In genomic region chr3:155356594-155357370, GRCh38 we compare ENCODE assay signal across 15 cellular contexts.
DNase-seq lines count a peak whose midpoint lies in the region; ATAC-seq and TF ChIP-seq lines count a peak whose summit lies in the region.
"Had no signal": no experiment of that assay in that cellular context is flagged by ENCODE, and none has a peak within 500 bp of the region (broad histone marks: within the 10 kb centered on the region; RNA-seq: fewer than 3 reads in every experiment).

No MANE protein-coding gene starts in this region.

- H3K18ac ChIP-seq in H9 (ENCODE audit: insufficient read length, low read depth, low read length), result no peak overlapping the region

- no peak overlapping the region for H4K91ac ChIP-seq in H9 (ENCODE audit: insufficient read length, low read depth, low read length)

- no peak overlapping the region for H3K4me2 ChIP-seq in H9 (ENCODE audit: insufficient read depth, insufficient read length, low read length)
- H3K4me2 ChIP-seq in smooth muscle cell, result no peak overlapping the region

- H2AFZ ChIP-seq in H9 (ENCODE audit: low read length) (no peak overlapping the region), smooth muscle cell (ENCODE audit: low read depth) (no peak overlapping the region)

- H3K4me1 Mint-ChIP-seq in H9, result peaks cover 41 to 46% of the 10 kb centered on the region in 2 experiments
- H3K4me1 Mint-ChIP-seq: naive B cell; stimulated activated naive B cell treated with anti-CD40 and anti-IgM and Interleukin-4, amounts not matched to agents 10 μg/mL and 1 μg/mL and 100 μg/mL, for 72 hours had no signal

- H3K27me3 Mint-ChIP-seq in H9 (ENCODE audit: low read depth), result peaks cover 66% of the 10 kb centered on the region
- H3K27me3 Mint-ChIP-seq: naive B cell; stimulated activated naive B cell treated with anti-CD40 and anti-IgM and Interleukin-4, amounts not matched to agents 10 μg/mL and 1 μg/mL and 100 μg/mL, for 72 hours had no signal

- H3K36me3 Mint-ChIP-seq in H9 (ENCODE audit: insufficient read depth in 1 of 3, low read depth in 3 of 3), result peaks cover 0 to 13% (median 8%) of the 10 kb centered on the region in 3 experiments; a peak in 6 of 7 replicates
- H3K36me3 Mint-ChIP-seq: CD4-positive, alpha-beta memory T cell; naive B cell; stimulated activated naive B cell treated with anti-CD40 and anti-IgM and Interleukin-4, amounts not matched to agents 10 μg/mL and 1 μg/mL and 100 μg/mL, for 72 hours had no signal

- H3K79me2 ChIP-seq in H9 (ENCODE audit: insufficient read depth, low read length) (no peaks in the 10 kb centered on the region), smooth muscle cell (ENCODE audit: low read depth) (no peaks in the 10 kb centered on the region)

- H3K9me3 Mint-ChIP-seq in H9, result peaks cover 6% of the 10 kb centered on the region in 2 experiments; a peak in 3 of 5 replicates
- H3K9me3 Mint-ChIP-seq: stimulated activated naive B cell treated with anti-CD40 and anti-IgM and Interleukin-4, amounts not matched to agents 10 μg/mL and 1 μg/mL and 100 μg/mL, for 72 hours had no signal

- TF ChIP-seq CTCF in AG09319 (IDR thresholded peaks at IDR 0.05; ENCODE audit: low read depth, low read length) (peak; percentile 25), H9 (conservative IDR thresholded peaks at IDR 0.05) (peak; percentile 58; the same call in 2 of the 3 replicates), smooth muscle cell (IDR thresholded peaks at IDR 0.05; ENCODE audit: borderline replicate concordance, insufficient read depth, poor library complexity, severe bottlenecking) (no peak)

- H2BK12ac ChIP-seq in H9 (ENCODE audit: insufficient read length, low read depth, low read length), result no peak overlapping the region

- no peaks in the 10 kb centered on the region for H3F3A ChIP-seq in smooth muscle cell (ENCODE audit: low read depth)

- H3K4ac ChIP-seq in H9 (ENCODE audit: low read depth, low read length), result no peak overlapping the region

- no peak overlapping the region for H3K27ac ChIP-seq in H9 (ENCODE audit: insufficient read length, low read depth, low read length)
- no peak overlapping the region for H3K27ac ChIP-seq in smooth muscle cell (ENCODE audit: low read depth)

- no peak for DNase-seq in AG09319 (ENCODE audit: extremely low read depth, low read depth)
- peak; percentile 64 for DNase-seq in H9
- DNase-seq in UCSD-AML1 (lab: John Stamatoyannopoulos, UW; ENCODE audit: unreplicated experiment), result peak; percentile 16
- DNase-seq in iPS-NIHi11 (ENCODE audit: low spot score), result peak; percentile 30
- DNase-seq in NCI-H187 (lab: John Stamatoyannopoulos, UW), result no peak
- no peak for DNase-seq in smooth muscle cell (lab: John Stamatoyannopoulos, UW; ENCODE audit: unreplicated experiment)
- no peak for DNase-seq in midbrain (lab: John Stamatoyannopoulos, UW)
- DNase-seq: activated CD4-positive, alpha-beta T cell treated with anti-CD3 and anti-CD28 coated beads for 48 hours; CD4-positive, alpha-beta memory T cell; hippocampal formation; naive B cell; NCI-H187 treated with DMSO at 0.1 percent for 48 hours; stimulated activated CD4-positive, alpha-beta T cell treated with anti-CD3 and anti-CD28 coated beads, Interleukin-15, amount 100 ng/mL, for 24 hours; stimulated activated naive B cell treated with anti-CD40 and anti-IgM and Interleukin-4, amounts not matched to agents 10 μg/mL and 1 μg/mL and 100 μg/mL, for 72 hours had no signal

- H3K14ac ChIP-seq in H9 (ENCODE audit: insufficient read depth, low read length), result no peak overlapping the region

- H4K20me1 ChIP-seq in H9 (ENCODE audit: control insufficient read depth, insufficient read depth, insufficient read length), result no peaks in the 10 kb centered on the region
- H4K20me1 ChIP-seq in smooth muscle cell (ENCODE audit: low read depth), result no peaks in the 10 kb centered on the region

- no peak for ATAC-seq in HG03354 (IDR thresholded peaks at IDR 0.05; ENCODE audit: poor library complexity, severe bottlenecking, unreplicated experiment)

- H3K4me1 ChIP-seq in H9 (ENCODE audit: insufficient read depth, low read length) (peaks cover 2% of the 10 kb centered on the region; the same call in 1 of the 2 replicates), smooth muscle cell (ENCODE audit: low read depth) (no peaks in the 10 kb centered on the region)

- no peak overlapping the region for H4K5ac ChIP-seq in H9 (ENCODE audit: insufficient read length, low read depth, low read length)

- WGBS in H9 (ENCODE audit: extremely low coverage, insufficient read length, low lambda C conversion rate), result no CpG with 5 or more reads among the region's 7 CpGs
- WGBS in smooth muscle cell (ENCODE audit: low lambda C conversion rate), result 74% methylated on average over 7 of the region's 7 CpGs

- H2BK5ac ChIP-seq in H9 (ENCODE audit: insufficient read length, low read length), result no peak overlapping the region

- no peak overlapping the region for H2AK5ac ChIP-seq in H9 (ENCODE audit: insufficient read length, low read length)

- no peak overlapping the region for H2BK20ac ChIP-seq in H9 (ENCODE audit: low read depth, low read length, poor library complexity, severe bottlenecking)

- H2BK120ac ChIP-seq in H9 (ENCODE audit: low read depth, low read length, poor library complexity, severe bottlenecking), result no peak overlapping the region

- H3K23ac ChIP-seq in H9 (ENCODE audit: insufficient read length, low read depth, low read length), result no peak overlapping the region

- no peak overlapping the region for H3K27ac Mint-ChIP-seq in H9
- H3K27ac Mint-ChIP-seq: CD4-positive, alpha-beta memory T cell; stimulated activated naive B cell treated with anti-CD40 and anti-IgM and Interleukin-4, amounts not matched to agents 10 μg/mL and 1 μg/mL and 100 μg/mL, for 72 hours had no signal

- H3K79me1 ChIP-seq in H9 (ENCODE audit: insufficient read depth, low read depth, low read length, poor library complexity, severe bottlenecking), result no peaks in the 10 kb centered on the region

- no peak overlapping the region for H4K8ac ChIP-seq in H9 (replicated peaks; ENCODE audit: insufficient read length, low read depth, low read length)

- H3T11ph ChIP-seq in H9 (ENCODE audit: low read length), result no peak overlapping the region

- no peak overlapping the region for H2BK15ac ChIP-seq in H9 (ENCODE audit: low read depth, low read length)

- H3K56ac ChIP-seq in H9 (ENCODE audit: insufficient read length, low read depth, low read length), result no peak overlapping the region

- H3K9ac ChIP-seq in H9 (ENCODE audit: extremely low read depth, insufficient read length, low read length) (no peak overlapping the region), smooth muscle cell (ENCODE audit: low read depth) (no peak overlapping the region)

- H3K27me3 ChIP-seq in H9 (ENCODE audit: insufficient read depth, low read length), result no peaks in the 10 kb centered on the region; the same call in 1 of the 2 replicates
- peaks cover 3% of the 10 kb centered on the region for H3K27me3 ChIP-seq in smooth muscle cell (ENCODE audit: low read depth)

- no peaks in the 10 kb centered on the region for H3K36me3 ChIP-seq in smooth muscle cell (ENCODE audit: low read depth)

- H3K9me3 ChIP-seq in H9 (ENCODE audit: control insufficient read depth, low read depth, low read length), result no peaks in the 10 kb centered on the region
- no peaks in the 10 kb centered on the region for H3K9me3 ChIP-seq in smooth muscle cell (replicated peaks; ENCODE audit: low read depth)

- H3K4me3 Mint-ChIP-seq in H9, result no peak overlapping the region
- H3K4me3 Mint-ChIP-seq: CD4-positive, alpha-beta memory T cell; naive B cell; stimulated activated naive B cell treated with anti-CD40 and anti-IgM and Interleukin-4, amounts not matched to agents 10 μg/mL and 1 μg/mL and 100 μg/mL, for 72 hours had no signal

- no peaks in the 10 kb centered on the region for H3K23me2 ChIP-seq in H9 (ENCODE audit: insufficient read length, low read depth, low read length, poor library complexity, severe bottlenecking)

- no peak overlapping the region for H3K4me3 ChIP-seq in smooth muscle cell

Comparison
In these comparisons a context has a peak if more than half of its experiments do, and no peak if none do; other contexts are left out.
1. DNase-seq: peak in H9 (single experiment), UCSD-AML1 (single experiment) and iPS-NIHi11 (single experiment); none in AG09319 (single experiment), NCI-H187 (0 of 2), smooth muscle cell (single experiment) and midbrain (single experiment).